Comparison of ENCODE assay signal across 8 cellular contexts in the genomic region with DNA sequence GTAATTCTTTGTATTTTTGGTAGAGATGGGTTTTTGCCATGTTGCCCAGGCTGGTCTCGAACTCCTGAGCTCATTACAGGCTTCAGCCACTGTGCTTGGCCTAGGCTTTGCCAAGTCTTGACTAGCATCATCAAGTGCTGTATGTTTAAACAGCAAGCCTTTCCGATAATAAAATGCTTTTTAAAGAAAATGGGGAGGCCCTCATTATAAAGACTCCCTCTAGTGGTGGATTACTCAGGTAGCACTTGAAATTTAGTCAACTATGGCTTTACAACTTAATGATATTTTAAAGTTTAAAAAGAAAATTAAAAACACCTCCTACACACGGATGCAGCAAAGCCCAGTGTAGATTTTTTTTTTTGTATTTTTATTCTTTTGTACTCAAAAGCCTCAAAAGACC.
DNase-seq lines count a peak whose midpoint lies in the region; ATAC-seq and TF ChIP-seq lines count a peak whose summit lies in the region.

No MANE protein-coding gene starts in this region.

- no peak overlapping the region for H3K4me3 Mint-ChIP-seq in T-helper 17 cell

- WGBS in SK-N-SH (ENCODE audit: low lambda C conversion rate): 55% methylated on average over 3 of the region's 3 CpGs

- no peak for TF ChIP-seq EP300 in SK-N-SH (IDR thresholded peaks at IDR 0.05; ENCODE audit: borderline replicate concordance in 1 of 2, low read depth in 1 of 2, low read length in 1 of 2)

- H3K36me3 ChIP-seq in SK-N-SH (replicated peaks in 1 of 2; ENCODE audit: control insufficient read depth in 1 of 2, insufficient read depth in 2 of 2, low read length in 1 of 2) (no peaks in the 10 kb centered on the region), MG63 (no peaks in the 10 kb centered on the region)

- 0 out of 2 replicates have a peak, but pooled peaks have one; percentile 10 for TF ChIP-seq RAD21 in SK-N-SH (IDR thresholded peaks at IDR 0.05; ENCODE audit: low read length)

- no peaks in the 10 kb centered on the region for H3K36me3 Mint-ChIP-seq in T-helper 17 cell (ENCODE audit: low read depth)

- H3K4me3 ChIP-seq in SK-N-SH (ENCODE audit: low read depth in 2 of 2, low read length in 1 of 2) (no peak overlapping the region; a peak in 1 of 4 replicates), MG63 (no peak overlapping the region)

- peaks cover 7 to 31% of the 10 kb centered on the region in 2 experiments; a peak in 2 of 4 replicates for H3K4me1 ChIP-seq in SK-N-SH (ENCODE audit: control insufficient read depth in 1 of 2, insufficient read depth in 2 of 2, low read depth in 1 of 2, low read length in 1 of 2)

- H3K4me1 Mint-ChIP-seq in T-helper 17 cell: no peaks in the 10 kb centered on the region

- peaks cover 2% of the 10 kb centered on the region for H3K27me3 Mint-ChIP-seq in T-helper 17 cell

- peak; percentile 46 for ATAC-seq in GM21723 (IDR thresholded peaks at IDR 0.05; ENCODE audit: unreplicated experiment)
- no peak for ATAC-seq in T-helper 17 cell
- ATAC-seq in GM18517 (IDR thresholded peaks at IDR 0.05; ENCODE audit: unreplicated experiment): no peak

- H3K9ac ChIP-seq in SK-N-SH: no peak overlapping the region

- no peaks in the 10 kb centered on the region for H3K79me2 ChIP-seq in SK-N-SH (ENCODE audit: insufficient read depth)

- POLR2A ChIA-PET in SK-N-SH (lab: Yijun Ruan, JAX): no interaction called here

- no peak overlapping the region for H3K27ac Mint-ChIP-seq in T-helper 17 cell

- H3K27ac ChIP-seq in SK-N-SH (ENCODE audit: low read depth in 2 of 2, low read length in 1 of 2): no peak overlapping the region

- no peaks in the 10 kb centered on the region for H3K27me3 ChIP-seq in SK-N-SH (ENCODE audit: insufficient read depth)
- no peaks in the 10 kb centered on the region for H3K27me3 ChIP-seq in MG63

- H3K4me2 ChIP-seq in SK-N-SH: no peak overlapping the region

- peak; percentile 79 for TF ChIP-seq CTCF in SK-N-SH (IDR thresholded peaks at IDR 0.05)

- no peaks in the 10 kb centered on the region for H3K9me2 ChIP-seq in SK-N-SH

- no peak overlapping the region for H2AFZ ChIP-seq in SK-N-SH (ENCODE audit: low read depth)

- peaks cover 12% of the 10 kb centered on the region for H3F3A ChIP-seq in SK-N-SH (replicated peaks; ENCODE audit: insufficient read depth)

- H4K20me1 ChIP-seq in SK-N-SH (ENCODE audit: insufficient read depth): no peaks in the 10 kb centered on the region

- DNase-seq in AG08396 (ENCODE audit: low spot score) (peak; percentile 15), SK-N-SH (peak; percentile 16), hepatic stellate cell (ENCODE audit: low spot score) (peak; percentile 14), T-helper 17 cell (no peak), MG63 (no peak), OCI-M2 (lab: John Stamatoyannopoulos, UW; ENCODE audit: unreplicated experiment) (no peak)

- CTCF ChIA-PET in SK-N-SH (lab: Yijun Ruan, JAX): interaction anchor here (0.5 to 2.2 kb wide), 12 partner anchors 8 to 107 kb away, joined by 3 to 11 read pairs (median 4); no protein-coding TSS in a partner anchor

- H3K9me3 ChIP-seq in SK-N-SH (no peaks in the 10 kb centered on the region), T-helper 17 cell (ENCODE audit: control insufficient read depth, low read length, poor library complexity, severe bottlenecking) (no peaks in the 10 kb centered on the region), MG63 (no peaks in the 10 kb centered on the region)

TF ChIP-seq in SK-N-SH, 30 proteins besides CTCF, POLR2A, EP300 and RAD21:
- no peak for TF ChIP-seq EZH2phosphoT487 (IDR thresholded peaks at IDR 0.05; ENCODE audit: borderline replicate concordance, low read depth)
- no peak for TF ChIP-seq JUND (IDR thresholded peaks at IDR 0.05)
- no peak for TF ChIP-seq RXRA (IDR thresholded peaks at IDR 0.05; ENCODE audit: borderline replicate concordance, low read depth)
- TF ChIP-seq ZBTB33 (IDR thresholded peaks at IDR 0.05; ENCODE audit: borderline replicate concordance, low read depth): no peak
- no peak for TF ChIP-seq RCOR1 (IDR thresholded peaks at IDR 0.05; ENCODE audit: low read length)
- TF ChIP-seq, protein P1, sequence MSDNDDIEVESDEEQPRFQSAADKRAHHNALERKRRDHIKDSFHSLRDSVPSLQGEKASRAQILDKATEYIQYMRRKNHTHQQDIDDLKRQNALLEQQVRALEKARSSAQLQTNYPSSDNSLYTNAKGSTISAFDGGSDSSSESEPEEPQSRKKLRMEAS (IDR thresholded peaks at IDR 0.05; ENCODE audit: low read depth): no peak
- TF ChIP-seq RFX5 (IDR thresholded peaks at IDR 0.05; ENCODE audit: low read length): no peak
- no peak for TF ChIP-seq FOSL2 (IDR thresholded peaks at IDR 0.05; ENCODE audit: borderline replicate concordance, low read depth)
- TF ChIP-seq SMC3 (IDR thresholded peaks at IDR 0.05; ENCODE audit: low read depth, low read length): no peak
- TF ChIP-seq PBX3 (IDR thresholded peaks at IDR 0.05): no peak
- no peak for TF ChIP-seq FOXJ3 (CRISPR knock-in tag; IDR thresholded peaks at IDR 0.05)
- TF ChIP-seq, protein P2, sequence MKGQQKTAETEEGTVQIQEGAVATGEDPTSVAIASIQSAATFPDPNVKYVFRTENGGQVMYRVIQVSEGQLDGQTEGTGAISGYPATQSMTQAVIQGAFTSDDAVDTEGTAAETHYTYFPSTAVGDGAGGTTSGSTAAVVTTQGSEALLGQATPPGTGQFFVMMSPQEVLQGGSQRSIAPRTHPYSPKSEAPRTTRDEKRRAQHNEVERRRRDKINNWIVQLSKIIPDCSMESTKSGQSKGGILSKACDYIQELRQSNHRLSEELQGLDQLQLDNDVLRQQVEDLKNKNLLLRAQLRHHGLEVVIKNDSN (IDR thresholded peaks at IDR 0.05; ENCODE audit: borderline replicate concordance, low read depth): no peak
- no peak for TF ChIP-seq GABPA (IDR thresholded peaks at IDR 0.05; ENCODE audit: low read depth)
- no peak for TF ChIP-seq FOXM1 (IDR thresholded peaks at IDR 0.05; ENCODE audit: low read depth)
- no peak for TF ChIP-seq IRF3 (IDR thresholded peaks at IDR 0.05; ENCODE audit: low read depth, low read length)
- no peak for TF ChIP-seq CHD2 (IDR thresholded peaks at IDR 0.05; ENCODE audit: low read length, partially characterized antibody)
- no peak for TF ChIP-seq REST (IDR thresholded peaks at IDR 0.05; ENCODE audit: low read depth, low read length)
- TF ChIP-seq NFIC (IDR thresholded peaks at IDR 0.05; ENCODE audit: borderline replicate concordance): no peak

Comparison
In these comparisons a context has a peak if more than half of its experiments do, and no peak if none do; other contexts are left out.
1. DNase-seq: peak in AG08396 (single experiment), SK-N-SH (single experiment) and hepatic stellate cell (single experiment); none in T-helper 17 cell (0 of 3), MG63 (single experiment) and OCI-M2 (single experiment).